Comparison of ENCODE assay signal across 1 cellular context in the genomic region with DNA sequence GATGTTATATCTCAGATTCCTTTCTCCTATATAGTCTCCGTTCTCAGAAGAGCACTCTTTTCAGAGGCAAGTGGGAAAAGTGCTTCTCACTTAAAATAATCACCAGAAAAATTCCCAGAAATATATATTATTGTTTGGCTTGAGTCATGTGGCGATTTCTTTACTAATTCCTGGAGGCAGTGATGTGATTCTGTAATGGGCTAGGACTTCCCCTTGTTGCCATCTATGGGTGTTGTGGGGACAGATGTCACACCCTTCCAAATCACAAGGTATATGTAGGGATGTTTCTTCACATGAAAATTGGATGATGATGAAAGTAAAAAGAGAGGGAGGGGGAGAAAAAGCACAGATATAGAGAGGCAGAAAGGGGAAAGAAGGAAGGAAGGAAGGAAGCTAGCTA.
TF ChIP-seq lines count a peak whose summit lies in the region.

No MANE protein-coding gene starts in this region.

TF ChIP-seq in GM12878, 131 proteins besides CTCF, POLR2A, EP300 and RAD21 (continued from another document):
- TF ChIP-seq, protein P1, sequence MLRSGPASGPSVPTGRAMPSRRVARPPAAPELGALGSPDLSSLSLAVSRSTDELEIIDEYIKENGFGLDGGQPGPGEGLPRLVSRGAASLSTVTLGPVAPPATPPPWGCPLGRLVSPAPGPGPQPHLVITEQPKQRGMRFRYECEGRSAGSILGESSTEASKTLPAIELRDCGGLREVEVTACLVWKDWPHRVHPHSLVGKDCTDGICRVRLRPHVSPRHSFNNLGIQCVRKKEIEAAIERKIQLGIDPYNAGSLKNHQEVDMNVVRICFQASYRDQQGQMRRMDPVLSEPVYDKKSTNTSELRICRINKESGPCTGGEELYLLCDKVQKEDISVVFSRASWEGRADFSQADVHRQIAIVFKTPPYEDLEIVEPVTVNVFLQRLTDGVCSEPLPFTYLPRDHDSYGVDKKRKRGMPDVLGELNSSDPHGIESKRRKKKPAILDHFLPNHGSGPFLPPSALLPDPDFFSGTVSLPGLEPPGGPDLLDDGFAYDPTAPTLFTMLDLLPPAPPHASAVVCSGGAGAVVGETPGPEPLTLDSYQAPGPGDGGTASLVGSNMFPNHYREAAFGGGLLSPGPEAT (IDR thresholded peaks at IDR 0.05; ENCODE audit: low read depth), result peak; percentile 45; the same call in 1 of the 2 replicates
- peak; percentile 46 to 61; a peak in 2 of 4 replicates for TF ChIP-seq IKZF2 (IDR thresholded peaks at IDR 0.05)
- peak; percentile 44; the same call in 1 of the 2 replicates for TF ChIP-seq FOXM1 (IDR thresholded peaks at IDR 0.05; ENCODE audit: low read depth, low read length)
